ENCODE assay signal across 9 cellular contexts in genomic region chr1:1014896-1015681, GRCh38. TPM values are rescaled to one million over a fixed set of nuclear protein-coding genes. Genes with fewer than 3 reads are reported as not detected.
DNase-seq lines count a peak whose midpoint lies in the region; ATAC-seq, FAIRE-seq and TF ChIP-seq lines count a peak whose summit lies in the region.
"Had no signal": no experiment of that assay in that cellular context is flagged by ENCODE, and none has a peak within 500 bp of the region (broad histone marks: within the 10 kb centered on the region; RNA-seq: fewer than 3 reads in every experiment).

No MANE protein-coding gene starts in this region.

- peak; percentile 51 for DNase-seq in Daoy (ENCODE audit: low read depth)
- DNase-seq in KBM-7: peak; percentile 28
- DNase-seq in cardiac fibroblast (ENCODE audit: low read depth in 2 of 2): no peak
- peak in 4 of 6 donors; percentile 13 to 71 (median 48) for DNase-seq in pancreas
- no peak for DNase-seq in stimulated activated naive CD4-positive, alpha-beta T cell (lab: John Stamatoyannopoulos, UW)
- no peak for DNase-seq in cerebellum (ENCODE audit: low spot score)
- DNase-seq in NCI-H187 (lab: John Stamatoyannopoulos, UW): no peak
- DNase-seq in GF-D8 (lab: John Stamatoyannopoulos, UW): no peak

- H3K27ac ChIP-seq in pancreas: no peak overlapping the region

- intact Hi-C loops in pancreas (cut with DNase I): no loop called here

- TF ChIP-seq CTCF in cardiac fibroblast (IDR thresholded peaks at IDR 0.05; ENCODE audit: low read depth, low read length): peak; percentile 37
- TF ChIP-seq CTCF in pancreas (IDR thresholded peaks at IDR 0.05): no peak

- no peaks in the 10 kb centered on the region for H3K36me3 ChIP-seq in pancreas

- whole genome bisulfite sequencing in pancreas, 2 donors: 73 to 80% methylated on average over 18 of the region's 18 CpGs

- in situ Hi-C loops in KBM-7 (cut with MboI; ENCODE audit: low pct_unique_long_range_greater_than_20kb, low sequenced_read_pairs): no loop called here

- no peaks in the 10 kb centered on the region for H3K9me3 ChIP-seq in pancreas

- FAIRE-seq in pancreas (lab: Jason Lieb, UNC): no peak

- no peak for ATAC-seq in pancreas
- ATAC-seq: activated naive CD4-positive, alpha-beta T cell treated with anti-CD3 and anti-CD28 coated beads, Interleukin-2, amount 50 U/mL, for 72 hours had no signal

- no peaks in the 10 kb centered on the region for H3K27me3 ChIP-seq in pancreas

- peaks cover 0 to 5% (median 3%) of the 10 kb centered on the region in 3 donors for H3K4me1 ChIP-seq in pancreas

- no peak overlapping the region for H3K4me3 ChIP-seq in cardiac fibroblast (replicated peaks in 1 of 2; ENCODE audit: low read depth in 2 of 2, low read length in 2 of 2)
- H3K4me3 ChIP-seq in pancreas: no peak overlapping the region

RNA-seq across cellular contexts. Expression of gene ISG15, which starts 1.8 kb away (rescaled TPM):
- 219 and 238 TPM in 2 replicates for total RNA-seq in Daoy (2014; rRNA removed; shearing (Covaris generic))
- 10 to 100 TPM in 2 of 6 donors, 1 to 10 TPM in 4; 4.3 to 19.4 (median 6.6) TPM for total RNA-seq in pancreas
- 10 to 100 TPM; 25.9 to 45.0 TPM for polyA plus RNA-seq in pancreas
- 10.3 TPM for total RNA-seq in cerebellum

RNA-seq across cellular contexts. Expression of gene AGRN, which starts 4.8 kb away (rescaled TPM):
- total RNA-seq in Daoy (2014; rRNA removed; shearing (Covaris generic)): 66.6 and 72.0 TPM in 2 replicates
- total RNA-seq in pancreas (100 to 1,000 TPM in 1 of 6 donors, 10 to 100 TPM in 5; 40.5 to 107 (median 64.0) TPM), cerebellum (71.5 TPM)
- polyA plus RNA-seq in pancreas: 100 to 1,000 TPM in 1 of 2 donors, 10 to 100 TPM in 1; 94.7 to 166 TPM

RNA-seq across cellular contexts. Expression of gene HES4, which starts 15.2 kb away (rescaled TPM):
- 30.1 and 36.3 TPM in 2 replicates for total RNA-seq in Daoy (2014; rRNA removed; shearing (Covaris generic))
- 10 to 100 TPM; 13.2 to 29.4 (median 21.3) TPM for total RNA-seq in pancreas
- polyA plus RNA-seq in pancreas: 10 to 100 TPM; 31.9 to 46.4 TPM
- 14.9 TPM for total RNA-seq in cerebellum

RNA-seq across cellular contexts. Expression of gene PERM1, which starts 33.2 kb away (rescaled TPM):
- not detected in 2 replicates for total RNA-seq in Daoy (2014; rRNA removed; shearing (Covaris generic))
- total RNA-seq in pancreas (under 1 TPM in 2 of 6 donors, not detected in 4; 0.04 to 0.32 TPM), cerebellum (0.18 TPM)
- polyA plus RNA-seq in pancreas: under 1 TPM; 0.15 to 0.35 TPM
- total RNA-seq: activated naive CD4-positive, alpha-beta T cell treated with anti-CD3 and anti-CD28 coated beads, Interleukin-2, amount 50 U/mL, for 72 hours had no signal

RNA-seq across cellular contexts. Expression of gene PLEKHN1, which starts 48.8 kb away (rescaled TPM):
- total RNA-seq in Daoy (2014; rRNA removed; shearing (Covaris generic)): 0.11 and 3.8 TPM in 2 replicates
- total RNA-seq in pancreas (1 to 10 TPM in 2 of 6 donors, under 1 TPM in 4; 0.16 to 1.5 (median 0.40) TPM), cerebellum (not detected)
- 1 to 10 TPM in 1 of 2 donors, under 1 TPM in 1; 0.52 to 2.8 TPM for polyA plus RNA-seq in pancreas

Comparison
In these comparisons a context has a peak if more than half of its experiments do, and no peak if none do; other contexts are left out.
1. DNase-seq: peak in Daoy (single experiment), KBM-7 (single experiment) and pancreas (4 of 6); none in cardiac fibroblast (0 of 2), stimulated activated naive CD4-positive, alpha-beta T cell (0 of 6), cerebellum (single experiment), NCI-H187 (0 of 2) and GF-D8 (single experiment).
2. RNA of gene ISG15, which starts 1.8 kb away (total RNA-seq): 219 to 238 TPM in Daoy; 10.3 TPM in cerebellum (single experiment) and 4.3 to 19.4 TPM in pancreas; every median in the first group is over 10 times any median in the second.